ENCODE assay signal across 8 cellular contexts in genomic region chr6:7468382-7469081, GRCh38.
A peak's percentile ranks its signal among the peaks of the same experiment; 100 is the strongest.
DNase-seq lines count a peak whose midpoint lies in the region; ATAC-seq and TF ChIP-seq lines count a peak whose summit lies in the region.

No MANE protein-coding gene starts in this region.

- no peak overlapping the region for H3K27ac Mint-ChIP-seq in activated naive CD8-positive, alpha-beta T cell treated with anti-CD3 and anti-CD28 coated beads, Interleukin-2, amount 10 ng/mL, durations not matched to agents 7 days and 5 days

- intact Hi-C loops in upper lobe of right lung (cut with DNase I) = no loop called here

- H3K4me3 Mint-ChIP-seq in activated naive CD8-positive, alpha-beta T cell treated with anti-CD3 and anti-CD28 coated beads, Interleukin-2, amount 10 ng/mL, durations not matched to agents 7 days and 5 days = peak overlapping the region; percentile 31

- no peaks in the 10 kb centered on the region for H3K36me3 Mint-ChIP-seq in activated naive CD8-positive, alpha-beta T cell treated with anti-CD3 and anti-CD28 coated beads, Interleukin-2, amount 10 ng/mL, durations not matched to agents 7 days and 5 days

- peaks cover 13% of the 10 kb centered on the region for H3K27me3 Mint-ChIP-seq in activated naive CD8-positive, alpha-beta T cell treated with anti-CD3 and anti-CD28 coated beads, Interleukin-2, amount 10 ng/mL, durations not matched to agents 7 days and 5 days

- H3K4me1 Mint-ChIP-seq in activated naive CD8-positive, alpha-beta T cell treated with anti-CD3 and anti-CD28 coated beads, Interleukin-2, amount 10 ng/mL, durations not matched to agents 7 days and 5 days = peaks cover 4% of the 10 kb centered on the region

- POLR2A ChIA-PET in activated naive CD8-positive, alpha-beta T cell treated with anti-CD3 and anti-CD28 coated beads, Interleukin-2, amount 10 ng/mL, durations not matched to agents 7 days and 5 days (lab: Charles Lee) = no interaction called here

- H3K4me3 ChIP-seq in upper lobe of right lung = no peak overlapping the region

- H3K9me3 ChIP-seq in upper lobe of right lung = no peaks in the 10 kb centered on the region

- H3K36me3 ChIP-seq in upper lobe of right lung = no peaks in the 10 kb centered on the region

- H3K27me3 ChIP-seq in upper lobe of right lung = no peaks in the 10 kb centered on the region

- H3K9me3 Mint-ChIP-seq in activated naive CD8-positive, alpha-beta T cell treated with anti-CD3 and anti-CD28 coated beads, Interleukin-2, amount 10 ng/mL, durations not matched to agents 7 days and 5 days = no peaks in the 10 kb centered on the region

- peak; percentile 7 for DNase-seq in stimulated activated CD4-positive, alpha-beta T cell treated with anti-CD3 and anti-CD28 coated beads, Interleukin-1b, Interleukin-23, amount 100 ng/mL, for 48 hours
- no peak for DNase-seq in stimulated activated CD4-positive, alpha-beta T cell treated with anti-CD3 and anti-CD28 coated beads, Interleukin-12 subunit alpha, Interleukin-12 subunit beta, amount 100 ng/mL, for 4 hours
- no peak for DNase-seq in activated naive CD8-positive, alpha-beta T cell treated with anti-CD3 and anti-CD28 coated beads, Interleukin-2, amount 10 ng/mL, durations not matched to agents 7 days and 5 days
- DNase-seq in islet precursor cell = peak; percentile 86
- no peak for DNase-seq in upper lobe of right lung
- DNase-seq in COR-L47 (lab: John Stamatoyannopoulos, UW) = no peak
- DNase-seq in NCI-H1436 (lab: John Stamatoyannopoulos, UW) = no peak

- no peak for TF ChIP-seq CTCF in upper lobe of right lung (IDR thresholded peaks at IDR 0.05)

- no peak overlapping the region for H3K27ac ChIP-seq in upper lobe of right lung

- H3K4me1 ChIP-seq in upper lobe of right lung = peaks cover 4% of the 10 kb centered on the region

- ATAC-seq in activated naive CD8-positive, alpha-beta T cell treated with anti-CD3 and anti-CD28 coated beads, Interleukin-2, amount 10 ng/mL, durations not matched to agents 7 days and 5 days (ENCODE audit: low read depth) = no peak
- ATAC-seq in upper lobe of right lung (peak; percentile 84), GM18907 (IDR thresholded peaks at IDR 0.05; ENCODE audit: unreplicated experiment) (no peak)

Comparison
In these comparisons a context has a peak if more than half of its experiments do, and no peak if none do; other contexts are left out.
1. DNase-seq: peak in stimulated activated CD4-positive, alpha-beta T cell treated with anti-CD3 and anti-CD28 coated beads, Interleukin-1b, Interleukin-23, amount 100 ng/mL, for 48 hours (single experiment) and islet precursor cell (single experiment); none in stimulated activated CD4-positive, alpha-beta T cell treated with anti-CD3 and anti-CD28 coated beads, Interleukin-12 subunit alpha, Interleukin-12 subunit beta, amount 100 ng/mL, for 4 hours (single experiment), activated naive CD8-positive, alpha-beta T cell treated with anti-CD3 and anti-CD28 coated beads, Interleukin-2, amount 10 ng/mL, durations not matched to agents 7 days and 5 days (single experiment), upper lobe of right lung (single experiment), COR-L47 (single experiment) and NCI-H1436 (single experiment).